In genomic region chr2:222217712-222218111, GRCh38 we compare ENCODE assay signal across 6 cellular contexts.
"Had no signal": no experiment of that assay in that cellular context is flagged by ENCODE, and none has a peak within 500 bp of the region (broad histone marks: within the 10 kb centered on the region; RNA-seq: fewer than 3 reads in every experiment).

No MANE protein-coding gene starts in this region.

- H3K9ac ChIP-seq: GM23248 had no signal

- H3K4me1 ChIP-seq: HAP-1 had no signal

- H3K4me3 ChIP-seq: GM23248, HAP-1 had no signal

- DNase-seq: GM23248, GOT3, H7, HFFc6, KBM-7 had no signal

- H3K27ac ChIP-seq: GM23248 had no signal

- H3K36me3 ChIP-seq: HAP-1 had no signal

- H3K9me3 ChIP-seq: HAP-1 had no signal
